In genomic region chr4:150960079-150960478, GRCh38 we compare ENCODE assay signal across 9 cellular contexts. TPM values are rescaled to one million over a fixed set of nuclear protein-coding genes. Genes with fewer than 3 reads are reported as not detected.
DNase-seq lines count a peak whose midpoint lies in the region; ATAC-seq and TF ChIP-seq lines count a peak whose summit lies in the region.
"Had no signal": no experiment of that assay in that cellular context is flagged by ENCODE, and none has a peak within 500 bp of the region (broad histone marks: within the 10 kb centered on the region; RNA-seq: fewer than 3 reads in every experiment).

No MANE protein-coding gene starts in this region.

- peak; percentile 57 for TF ChIP-seq CTCF in C4-2B (conservative IDR thresholded peaks at IDR 0.05)

- peaks cover 30 to 31% of the 10 kb centered on the region in 2 donors for H3K36me3 Mint-ChIP-seq in CD4-positive, alpha-beta memory T cell

- H3K27ac ChIP-seq in C4-2B = no peak overlapping the region
- H3K27ac ChIP-seq in CD4-positive, alpha-beta memory T cell (ENCODE audit: low read depth, low read length) = no peak overlapping the region

- no peaks in the 10 kb centered on the region for H3K36me3 ChIP-seq in CD4-positive, alpha-beta memory T cell (ENCODE audit: insufficient read depth, low read length)

- DNase-seq in HUDEP-2 (lab: John Stamatoyannopoulos, UW; ENCODE audit: unreplicated experiment in 76 of 76) (peak in 43 of 76 experiments; percentile 1 to 65 (median 31)), astrocyte of the hippocampus (ENCODE audit: low read depth, low spot score) (peak; percentile 26), left colon (no peak), GOT3 (lab: John Stamatoyannopoulos, UW) (no peak)
- no peak for DNase-seq in CD4-positive, alpha-beta memory T cell
- DNase-seq in activated CD4-positive, alpha-beta T cell treated with anti-CD3 and anti-CD28 coated beads, Interleukin-2, amount 50 U/mL, for 1 hour = no peak
- DNase-seq: NCI-H1417 treated with DMSO at 0.1 percent for 48 hours had no signal

- CTCF ChIA-PET in CD4-positive, alpha-beta memory T cell (lab: Charles Lee; ENCODE audit: partially characterized antibody) = interaction anchor here (1.3 to 2.6 kb wide), 6 partner anchors 9 to 93 kb away, joined by 3 to 14 read pairs (median 5); no protein-coding TSS in a partner anchor

- no peak overlapping the region for H3K4me3 Mint-ChIP-seq in CD4-positive, alpha-beta memory T cell

- H3K27me3 ChIP-seq in CD4-positive, alpha-beta memory T cell (ENCODE audit: insufficient read depth, low read length) = no peaks in the 10 kb centered on the region

- H3K27me3 Mint-ChIP-seq in CD4-positive, alpha-beta memory T cell = no peaks in the 10 kb centered on the region

- peaks cover 0 to 2% of the 10 kb centered on the region in 2 donors for H3K9me3 ChIP-seq in CD4-positive, alpha-beta memory T cell (ENCODE audit: control insufficient read depth in 1 of 2, low read length in 2 of 2)

- H3K4me1 Mint-ChIP-seq in CD4-positive, alpha-beta memory T cell = peaks cover 24 to 47% (median 29%) of the 10 kb centered on the region in 4 donors

- peaks cover 0 to 29% (median 17%) of the 10 kb centered on the region in 8 donors for H3K9me3 Mint-ChIP-seq in CD4-positive, alpha-beta memory T cell

- POLR2A ChIA-PET in CD4-positive, alpha-beta memory T cell (lab: Charles Lee; ENCODE audit: partially characterized antibody) = no interaction called here

- no peak overlapping the region for H3K27ac Mint-ChIP-seq in CD4-positive, alpha-beta memory T cell

- H3K4me3 ChIP-seq in CD4-positive, alpha-beta memory T cell (ENCODE audit: low read length in 2 of 2) = no peak overlapping the region

- peaks cover 4% of the 10 kb centered on the region for H3K4me1 ChIP-seq in CD4-positive, alpha-beta memory T cell (ENCODE audit: insufficient read depth, low read length)

- peak; percentile 78 for ATAC-seq in left colon
- no peak for ATAC-seq in HG03457 (IDR thresholded peaks at IDR 0.05; ENCODE audit: unreplicated experiment)

- intact Hi-C loops in left colon (cut with DNase I, micrococcal nuclease) = no loop called here
- intact Hi-C loops in CD4-positive, alpha-beta memory T cell (cut with micrococcal nuclease) = loop anchor here (5.0 kb wide), 1 partner anchor 52 kb away; no protein-coding TSS in a partner anchor

RNA-seq across cellular contexts. Expression of gene LRBA, which starts 55.0 kb away (rescaled TPM):
- total RNA-seq in left colon = 10 to 100 TPM; 65.7 to 80.0 TPM
- total RNA-seq in CD4-positive, alpha-beta memory T cell = 10 to 100 TPM; 63.6 to 64.5 TPM
- 10 to 100 TPM; 17.1 to 27.1 TPM for polyA plus RNA-seq in CD4-positive, alpha-beta memory T cell

Comparison
In these comparisons a context has a peak if more than half of its experiments do, and no peak if none do; other contexts are left out.
1. DNase-seq: peak in HUDEP-2 (43 of 76) and astrocyte of the hippocampus (single experiment); none in left colon (0 of 2), GOT3 (single experiment), CD4-positive, alpha-beta memory T cell (0 of 5) and activated CD4-positive, alpha-beta T cell treated with anti-CD3 and anti-CD28 coated beads, Interleukin-2, amount 50 U/mL, for 1 hour (single experiment).